In the genomic region with DNA sequence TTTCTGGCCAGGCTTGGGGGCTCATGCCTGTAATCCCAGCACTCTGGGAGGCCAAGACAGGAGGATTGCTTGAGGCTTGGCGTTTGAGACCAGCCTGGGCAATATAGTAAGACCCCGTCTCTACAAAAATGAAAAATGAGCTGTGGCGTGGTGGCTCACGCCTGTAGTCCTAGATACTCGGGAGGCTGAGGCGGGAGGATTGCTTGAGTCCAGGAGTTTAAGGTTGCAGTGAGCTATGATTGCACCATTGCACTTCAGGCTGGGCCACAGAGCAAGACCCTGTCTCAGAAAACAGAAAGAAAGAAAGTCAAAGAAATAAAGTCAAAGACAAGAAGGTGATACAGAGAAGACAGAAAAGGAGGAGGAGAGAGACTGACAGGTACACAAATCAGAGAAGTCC, we compare ENCODE assay signal across 34 cellular contexts. TPM values are rescaled to one million over a fixed set of nuclear protein-coding genes. Genes with fewer than 3 reads are reported as not detected.
"Had no signal": no experiment of that assay in that cellular context is flagged by ENCODE, and none has a peak within 500 bp of the region (broad histone marks: within the 10 kb centered on the region; RNA-seq: fewer than 3 reads in every experiment).

No MANE protein-coding gene starts in this region.

- ATAC-seq: activated CD8-positive, alpha-beta T cell treated with anti-CD3 and anti-CD28 coated beads for 36 hours; activated T-cell treated with anti-CD3 and anti-CD28 coated beads, Interleukin-2, amount 50 U/mL, for 72 hours; activated T-helper 17 cell treated with anti-CD3 and anti-CD28 coated beads, Interleukin-2, amount 50 U/mL, for 72 hours had no signal

- H3K27ac Mint-ChIP-seq: activated CD8-positive, alpha-beta T cell treated with anti-CD3 and anti-CD28 coated beads for 36 hours; activated naive CD4-positive, alpha-beta T cell treated with anti-CD3 and anti-CD28 coated beads, Interleukin-2, amount 50 U/mL, for 24 hours; activated naive CD8-positive, alpha-beta T cell treated with anti-CD3 and anti-CD28 coated beads, Interleukin-2, amount 10 ng/mL, durations not matched to agents 7 days and 5 days; activated T-cell treated with anti-CD3 and anti-CD28 coated beads, Interleukin-2, amount 50 U/mL, for 72 hours; activated T-helper 17 cell treated with anti-CD3 and anti-CD28 coated beads, Interleukin-2, amount 50 U/mL, for 72 hours had no signal

- H3K9me3 Mint-ChIP-seq: activated CD8-positive, alpha-beta T cell treated with anti-CD3 and anti-CD28 coated beads for 36 hours; activated naive CD4-positive, alpha-beta T cell treated with anti-CD3 and anti-CD28 coated beads, Interleukin-2, amount 50 U/mL, for 24 hours; activated naive CD8-positive, alpha-beta T cell treated with anti-CD3 and anti-CD28 coated beads, Interleukin-2, amount 10 ng/mL, durations not matched to agents 7 days and 5 days; activated T-cell treated with anti-CD3 and anti-CD28 coated beads, Interleukin-2, amount 50 U/mL, for 72 hours; activated T-helper 17 cell treated with anti-CD3 and anti-CD28 coated beads, Interleukin-2, amount 50 U/mL, for 72 hours had no signal

- H3K4me1 Mint-ChIP-seq: activated naive CD8-positive, alpha-beta T cell treated with anti-CD3 and anti-CD28 coated beads, Interleukin-2, amount 10 ng/mL, durations not matched to agents 7 days and 5 days; activated T-helper 17 cell treated with anti-CD3 and anti-CD28 coated beads, Interleukin-2, amount 50 U/mL, for 72 hours had no signal

- H3K27me3 ChIP-seq: MG63 had no signal

- H3K9me3 ChIP-seq: MG63 had no signal

- H3K4me3 Mint-ChIP-seq: activated CD8-positive, alpha-beta T cell treated with anti-CD3 and anti-CD28 coated beads for 36 hours; activated naive CD4-positive, alpha-beta T cell treated with anti-CD3 and anti-CD28 coated beads, Interleukin-2, amount 50 U/mL, for 24 hours; activated naive CD8-positive, alpha-beta T cell treated with anti-CD3 and anti-CD28 coated beads, Interleukin-2, amount 10 ng/mL, durations not matched to agents 7 days and 5 days; activated T-cell treated with anti-CD3 and anti-CD28 coated beads, Interleukin-2, amount 50 U/mL, for 72 hours; activated T-helper 17 cell treated with anti-CD3 and anti-CD28 coated beads, Interleukin-2, amount 50 U/mL, for 72 hours had no signal

- H3K4me2 ChIP-seq: PC-9 had no signal

- H2AFZ ChIP-seq: PC-9 had no signal

- DNase-seq: activated CD4-positive, alpha-beta T cell treated with anti-CD3 and anti-CD28 coated beads for 1 hour; activated CD4-positive, alpha-beta T cell treated with anti-CD3 and anti-CD28 coated beads for 48 hours; activated CD4-positive, alpha-beta T cell treated with anti-CD3 and anti-CD28 coated beads, Interleukin-2, amount 50 U/mL, for 4 hours; activated CD4-positive, CD25-positive, alpha-beta regulatory T cell; activated CD8-positive, alpha-beta T cell treated with anti-CD3 and anti-CD28 coated beads for 36 hours; activated effector memory CD4-positive, alpha-beta T cell treated with anti-CD3 and anti-CD28 coated beads, Interleukin-2, amount 50 U/mL, for 16 hours; activated naive CD4-positive, alpha-beta T cell; activated naive CD8-positive, alpha-beta T cell treated with anti-CD3 and anti-CD28 coated beads, Interleukin-2, amount 10 ng/mL, durations not matched to agents 7 days and 5 days; activated T-cell treated with anti-CD3 and anti-CD28 coated beads, Interleukin-2, amount 50 U/mL, for 1 hour; activated T-cell treated with anti-CD3 and anti-CD28 coated beads, Interleukin-2, amount 50 U/mL, for 72 hours; brain microvascular endothelial cell; central memory CD4-positive, alpha-beta T cell; Kasumi-1; KG1; NCI-H1048; NCI-H1105 treated with DMSO at 0.1 percent for 48 hours; NCI-H1436; NCI-H1694; NCI-H1930; NCI-H2081 treated with DMSO at 0.1 percent for 48 hours; NCI-H446 treated with DMSO at 0.1 percent for 48 hours; NCI-H524 treated with DMSO at 0.1 percent for 48 hours; NCI-H748 treated with DMSO at 0.1 percent for 48 hours; PC-9; Right ventricle myocardium superior; SW 1271; T-helper 1 cell; T-helper 2 cell; T-helper 9 cell had no signal

- H3K27ac ChIP-seq: brain microvascular endothelial cell, PC-9 had no signal

- H3K36me3 ChIP-seq: brain microvascular endothelial cell, MG63 had no signal

- H3K36me3 Mint-ChIP-seq: activated naive CD4-positive, alpha-beta T cell treated with anti-CD3 and anti-CD28 coated beads, Interleukin-2, amount 50 U/mL, for 24 hours; activated naive CD8-positive, alpha-beta T cell treated with anti-CD3 and anti-CD28 coated beads, Interleukin-2, amount 10 ng/mL, durations not matched to agents 7 days and 5 days had no signal

- H3K4me3 ChIP-seq: MG63, PC-9 had no signal

RNA-seq across cellular contexts. Expression of a gene that starts 2.5 kb away (rescaled TPM):
- total RNA-seq: activated CD8-positive, alpha-beta memory T cell treated with anti-CD3 and anti-CD28 coated beads for 36 hours; activated CD8-positive, alpha-beta T cell treated with anti-CD3 and anti-CD28 coated beads for 36 hours; activated naive CD8-positive, alpha-beta T cell treated with anti-CD3 and anti-CD28 coated beads, Interleukin-2, amount 10 ng/mL, durations not matched to agents 7 days and 5 days; activated T-cell treated with anti-CD3 and anti-CD28 coated beads, Interleukin-2, amount 50 U/mL, for 72 hours; activated T-helper 17 cell treated with anti-CD3 and anti-CD28 coated beads, Interleukin-2, amount 50 U/mL, for 72 hours; cerebellum; Right ventricle myocardium superior had no signal

RNA-seq across cellular contexts. Expression of a gene that starts 26.2 kb away (rescaled TPM):
- total RNA-seq: activated CD8-positive, alpha-beta memory T cell treated with anti-CD3 and anti-CD28 coated beads for 36 hours; activated CD8-positive, alpha-beta T cell treated with anti-CD3 and anti-CD28 coated beads for 36 hours; activated naive CD8-positive, alpha-beta T cell treated with anti-CD3 and anti-CD28 coated beads, Interleukin-2, amount 10 ng/mL, durations not matched to agents 7 days and 5 days had no signal
